In the genomic region with DNA sequence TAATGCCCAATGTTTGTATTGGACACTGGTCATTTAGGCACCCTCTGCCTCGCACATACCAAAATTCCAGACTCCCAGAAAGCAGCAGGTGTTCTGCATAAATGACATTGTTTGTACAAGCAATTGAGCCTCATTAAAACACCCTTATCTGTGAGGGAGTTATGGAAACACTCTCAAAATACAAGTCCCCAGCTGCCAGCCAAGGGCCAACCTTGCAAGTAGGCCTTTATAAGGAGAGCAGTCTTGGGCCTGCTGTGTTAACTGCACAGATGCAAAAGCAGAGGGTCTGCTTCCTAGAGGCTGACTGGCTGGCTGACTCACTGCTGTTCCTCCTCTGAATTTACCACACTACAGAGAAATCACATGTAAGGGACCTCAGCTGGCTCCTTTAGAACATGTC, we compare ENCODE assay signal across 14 cellular contexts.
DNase-seq lines count a peak whose midpoint lies in the region; ATAC-seq, FAIRE-seq and TF ChIP-seq lines count a peak whose summit lies in the region.
"Had no signal": no experiment of that assay in that cellular context is flagged by ENCODE, and none has a peak within 500 bp of the region (broad histone marks: within the 10 kb centered on the region; RNA-seq: fewer than 3 reads in every experiment).

No MANE protein-coding gene starts in this region.

- no peak for TF ChIP-seq CTCF in endothelial cell of umbilical vein (IDR thresholded peaks at IDR 0.05; ENCODE audit: extremely low read depth in 1 of 2, insufficient read depth in 1 of 2, low read depth in 1 of 2, low read length in 2 of 2)
- no peak for TF ChIP-seq CTCF in HepG2 (CRISPR knock-in tag; IDR thresholded peaks at IDR 0.05)

- BruUV-seq in endothelial cell of umbilical vein (replicated peaks; lab: Mats Ljungman, UMichigan): no TSS peak
- BruUV-seq in HepG2 (replicated peaks; lab: Mats Ljungman, UMichigan): no TSS peak

- FAIRE-seq in endothelial cell of umbilical vein (lab: Jason Lieb, UNC) (peak; percentile 53), small intestine (lab: Jason Lieb, UNC) (no peak), HepG2 (lab: Jason Lieb, UNC) (no peak)

- H2AFZ ChIP-seq in endothelial cell of umbilical vein (ENCODE audit: low read depth, low read length) (no peak overlapping the region), HepG2 (ENCODE audit: low read length) (no peak overlapping the region)

- no peak for TF ChIP-seq EP300 in HepG2 (IDR thresholded peaks at IDR 0.05; ENCODE audit: low read depth in 2 of 2, low read length in 2 of 2)
- TF ChIP-seq EP300 in HepG2 (CRISPR knock-in tag; IDR thresholded peaks at IDR 0.05; ENCODE audit: borderline replicate concordance): no peak

- TF ChIP-seq RAD21 in HepG2 (CRISPR knock-in tag; IDR thresholded peaks at IDR 0.05): no peak

- no peaks in the 10 kb centered on the region for H3K27me3 ChIP-seq in MG63
- H3K27me3 ChIP-seq in endothelial cell of umbilical vein (ENCODE audit: control insufficient read depth in 2 of 2, insufficient read depth in 2 of 2, low read length in 2 of 2): no peaks in the 10 kb centered on the region
- no peaks in the 10 kb centered on the region for H3K27me3 ChIP-seq in small intestine (ENCODE audit: control insufficient read depth in 2 of 2, insufficient read depth in 2 of 2, low read length in 2 of 2)
- H3K27me3 ChIP-seq in HepG2 (ENCODE audit: control insufficient read depth in 1 of 2, insufficient read depth in 2 of 2, low read length in 2 of 2): no peaks in the 10 kb centered on the region
- H3K27me3 ChIP-seq: gastrocnemius medialis had no signal

- H4K20me1 ChIP-seq in endothelial cell of umbilical vein (replicated peaks; ENCODE audit: control insufficient read depth, extremely low read depth, insufficient read depth, low read length) (no peaks in the 10 kb centered on the region), HepG2 (ENCODE audit: insufficient read depth, low read length) (no peaks in the 10 kb centered on the region)

- H3K9ac ChIP-seq in endothelial cell of umbilical vein (replicated peaks; ENCODE audit: extremely low read depth, insufficient read depth, low read length): no peak overlapping the region
- H3K9ac ChIP-seq in HepG2 (ENCODE audit: insufficient read depth, low read depth, low read length): no peak overlapping the region

- TF ChIP-seq POLR2A in endothelial cell of umbilical vein (IDR thresholded peaks at IDR 0.05; ENCODE audit: low read depth, low read length) (no peak), HepG2 (IDR thresholded peaks at IDR 0.05; ENCODE audit: insufficient read depth in 1 of 2, low read depth in 2 of 2, low read length in 2 of 2) (no peak)

- H3K9me3 ChIP-seq in MG63 (no peaks in the 10 kb centered on the region), endothelial cell of umbilical vein (replicated peaks; ENCODE audit: control insufficient read depth, insufficient read depth, low read length) (no peaks in the 10 kb centered on the region), small intestine (ENCODE audit: control insufficient read depth, low read depth) (no peaks in the 10 kb centered on the region), HepG2 (ENCODE audit: low read length) (no peaks in the 10 kb centered on the region)
- H3K9me3 ChIP-seq: gastrocnemius medialis had no signal

- CTCF ChIA-PET in endothelial cell of umbilical vein (lab: Charles Lee) (interaction anchor here (2.2 kb wide), 1 partner anchor 9 kb away, joined by 13 read pairs; no protein-coding TSS in a partner anchor), HepG2 (lab: Yijun Ruan, JAX; ENCODE audit: low intra/inter-chr PET ratio, low total read pairs) (no interaction called here)

- H3K79me2 ChIP-seq in endothelial cell of umbilical vein (ENCODE audit: control insufficient read depth, insufficient read depth, low read length): no peaks in the 10 kb centered on the region
- H3K79me2 ChIP-seq in HepG2 (ENCODE audit: insufficient read depth, low read length): no peaks in the 10 kb centered on the region

- H3K36me3 ChIP-seq in MG63: no peaks in the 10 kb centered on the region
- no peaks in the 10 kb centered on the region for H3K36me3 ChIP-seq in endothelial cell of umbilical vein (ENCODE audit: control insufficient read depth in 2 of 2, extremely low read depth in 1 of 2, insufficient read depth in 2 of 2, low read length in 2 of 2)
- no peaks in the 10 kb centered on the region for H3K36me3 ChIP-seq in small intestine (ENCODE audit: control insufficient read depth in 2 of 2, insufficient read depth in 2 of 2, low read length in 2 of 2)
- no peaks in the 10 kb centered on the region for H3K36me3 ChIP-seq in HepG2 (replicated peaks in 1 of 2; ENCODE audit: control insufficient read depth in 1 of 2, insufficient read depth in 2 of 2, low read length in 2 of 2)
- H3K36me3 ChIP-seq: gastrocnemius medialis had no signal

- ATAC-seq in HepG2: no peak
- ATAC-seq: activated CD8-positive, alpha-beta T cell treated with anti-CD3 and anti-CD28 coated beads, Interleukin-2, amount 10 ng/mL, durations not matched to agents 7 days and 5 days; gastrocnemius medialis had no signal

- H3K4me2 ChIP-seq in endothelial cell of umbilical vein (ENCODE audit: insufficient read depth, low read length) (peak overlapping the region; percentile 94), HepG2 (ENCODE audit: low read depth, low read length) (no peak overlapping the region)

- WGBS in small intestine, 3 donors: 7 to 62% (median 37%) methylated on average over 1 of the region's 1 CpG
- WGBS in HepG2 (ENCODE audit: low lambda C conversion rate): 17% methylated on average over 1 of the region's 1 CpG

- in situ Hi-C loops in HepG2 (cut with HindIII; ENCODE audit: extremely low pct_ligation_motif_present, low pct_unique_long_range_greater_than_20kb): no loop called here

- no peak overlapping the region for H3K4me3 ChIP-seq in MG63
- H3K4me3 ChIP-seq in endothelial cell of umbilical vein (replicated peaks in 1 of 3; ENCODE audit: insufficient read depth in 1 of 3, low read depth in 1 of 3, low read length in 3 of 3): no peak overlapping the region
- H3K4me3 ChIP-seq in small intestine (ENCODE audit: low read depth in 1 of 2, low read length in 2 of 2): no peak overlapping the region
- no peak overlapping the region for H3K4me3 ChIP-seq in HepG2 (replicated peaks in 1 of 3; ENCODE audit: insufficient read depth in 1 of 3, low read depth in 2 of 3, low read length in 3 of 3)
- H3K4me3 ChIP-seq: gastrocnemius medialis had no signal

- intact Hi-C loops in endothelial cell of umbilical vein (cut with micrococcal nuclease) (loop anchor here (10.0 kb wide), 1 partner anchor 290 kb away; no protein-coding TSS in a partner anchor), HepG2 (cut with micrococcal nuclease; ENCODE audit: unreplicated experiment) (no loop called here)

- DNase-seq in MG63 (peak; percentile 9), NCI-H2196 (lab: John Stamatoyannopoulos, UW; ENCODE audit: unreplicated experiment) (peak; percentile 88), endothelial cell of umbilical vein (ENCODE audit: low read depth, low spot score) (peak; percentile 50), small intestine (peak; percentile 51), D341Med (ENCODE audit: low spot score) (no peak), HepG2 (ENCODE audit: low spot score) (no peak), foreskin melanocyte (no peak)
- no peak for DNase-seq in activated naive CD4-positive, alpha-beta T cell (lab: John Stamatoyannopoulos, UW)
- DNase-seq: activated CD8-positive, alpha-beta T cell treated with anti-CD3 and anti-CD28 coated beads, Interleukin-2, amount 10 ng/mL, durations not matched to agents 7 days and 5 days; CD4-positive, CD25-positive, alpha-beta regulatory T cell; gastrocnemius medialis; H9; nucleus accumbens; stimulated activated naive CD4-positive, alpha-beta T cell treated with Interleukin-2 at 50 U/mL for 16 hours had no signal

- H3K9me1 ChIP-seq in endothelial cell of umbilical vein (replicated peaks; ENCODE audit: control insufficient read depth, extremely low read depth, insufficient read depth, low read length): no peaks in the 10 kb centered on the region

- H3K27ac ChIP-seq in endothelial cell of umbilical vein (ENCODE audit: insufficient read depth, low read depth, low read length) (peak overlapping the region; percentile 86), small intestine (ENCODE audit: low read depth in 1 of 2, low read length in 1 of 2) (no peak overlapping the region), HepG2 (ENCODE audit: extremely low read length, insufficient read depth, low read length) (no peak overlapping the region)
- H3K27ac ChIP-seq: gastrocnemius medialis had no signal

- POLR2A ChIA-PET in endothelial cell of umbilical vein (lab: Charles Lee): no interaction called here
- POLR2A ChIA-PET in HepG2 (lab: Yijun Ruan, JAX): no interaction called here

- dilution Hi-C loops in endothelial cell of umbilical vein (cut with MboI; ENCODE audit: extremely low pct_ligation_motif_present, low sequenced_read_pairs): no loop called here

- H3K4me1 ChIP-seq in endothelial cell of umbilical vein (ENCODE audit: control insufficient read depth, extremely low read depth, insufficient read depth, low read length) (peaks cover 26% of the 10 kb centered on the region), small intestine (ENCODE audit: control insufficient read depth in 2 of 2, insufficient read depth in 1 of 2, low read depth in 1 of 2, low read length in 1 of 2) (no peaks in the 10 kb centered on the region), HepG2 (ENCODE audit: insufficient read depth, low read length) (no peaks in the 10 kb centered on the region)
- H3K4me1 ChIP-seq: gastrocnemius medialis had no signal

TF ChIP-seq in endothelial cell of umbilical vein, 7 proteins besides CTCF, POLR2A, EP300 and RAD21:
- TF ChIP-seq POLR2AphosphoS5 (IDR thresholded peaks at IDR 0.05; ENCODE audit: insufficient read depth, low read depth, low read length) (no peak), GATA2 (IDR thresholded peaks at IDR 0.05; ENCODE audit: insufficient read depth, insufficient read length, low read depth, low read length) (no peak), FOS (IDR thresholded peaks at IDR 0.05; ENCODE audit: borderline replicate concordance, insufficient read depth, low read length) (no peak)

TF ChIP-seq in HepG2, 621 proteins besides CTCF, POLR2A, EP300 and RAD21:
- TF ChIP-seq MIXL1 (CRISPR knock-in tag; IDR thresholded peaks at IDR 0.05) (no peak), THYN1 (CRISPR knock-in tag; IDR thresholded peaks at IDR 0.05; ENCODE audit: borderline replicate concordance, low read depth) (no peak), TEAD2 (CRISPR knock-in tag; IDR thresholded peaks at IDR 0.05) (no peak), HOXA9 (CRISPR knock-in tag; IDR thresholded peaks at IDR 0.05; ENCODE audit: borderline replicate concordance) (no peak), ZNF792 (CRISPR knock-in tag; IDR thresholded peaks at IDR 0.05) (no peak), WIZ (CRISPR knock-in tag; IDR thresholded peaks at IDR 0.05) (no peak), CCDC6 (CRISPR knock-in tag; IDR thresholded peaks at IDR 0.05) (no peak)

Comparison
In these comparisons a context has a peak if more than half of its experiments do, and no peak if none do; other contexts are left out.
1. DNase-seq: peak in MG63 (single experiment), NCI-H2196 (single experiment), endothelial cell of umbilical vein (single experiment) and small intestine (single experiment); none in D341Med (single experiment), HepG2 (single experiment), activated naive CD4-positive, alpha-beta T cell (0 of 4) and foreskin melanocyte (single experiment).